Comparison of ENCODE assay signal across 8 cellular contexts in genomic region chr20:25390538-25391528, GRCh38. TPM values are rescaled to one million over a fixed set of nuclear protein-coding genes. Genes with fewer than 3 reads are reported as not detected.
A peak's percentile ranks its signal among the peaks of the same experiment; 100 is the strongest.
DNase-seq lines count a peak whose midpoint lies in the region; ATAC-seq and TF ChIP-seq lines count a peak whose summit lies in the region.

ABHD12 (minus strand) TSS chr20:25390835; CDS start chr20:25390703, 132 bp downstream.

- peak within 1 kb of the TSS; percentile 84 for H3K27ac Mint-ChIP-seq in activated CD4-positive, alpha-beta T cell treated with anti-CD3 and anti-CD28 coated beads for 36 hours

- peak within 1 kb of the TSS; percentile 79 for H3K4me3 Mint-ChIP-seq in activated CD4-positive, alpha-beta T cell treated with anti-CD3 and anti-CD28 coated beads for 36 hours

- ATAC-seq in HG03457 (IDR thresholded peaks at IDR 0.05; ENCODE audit: unreplicated experiment), result peak; percentile 86
- peak; percentile 97 for ATAC-seq in activated CD4-positive, alpha-beta T cell treated with anti-CD3 and anti-CD28 coated beads for 36 hours

- peak within 1 kb of the TSS; percentile 97 for H3K4me3 ChIP-seq in BJ (ENCODE audit: low read depth, low read length)
- peak within 1 kb of the TSS; percentile 89 for H3K4me3 ChIP-seq in choroid plexus epithelial cell (ENCODE audit: low read depth, low read length)

- DNase-seq in BJ (ENCODE audit: low read depth) (peak; percentile 62), GM19240 (ENCODE audit: insufficient read length, low spot score) (peak; percentile 73), NCI-H524 (lab: John Stamatoyannopoulos, UW) (peak; percentile 95), choroid plexus epithelial cell (ENCODE audit: low read depth) (peak; percentile 97), kidney glomerular epithelial cell (lab: John Stamatoyannopoulos, UW) (peak; percentile 87)
- DNase-seq in activated CD4-positive, alpha-beta T cell treated with anti-CD3 and anti-CD28 coated beads for 36 hours, result peak; percentile 98
- DNase-seq in stimulated activated CD4-positive, alpha-beta T cell treated with anti-CD3 and anti-CD28 coated beads, Interleukin-15, amount 100 ng/mL, for 48 hours (ENCODE audit: low read depth in 2 of 2), result peak; percentile 88 to 95

- no peaks in the 10 kb centered on the region for H3K9me3 Mint-ChIP-seq in activated CD4-positive, alpha-beta T cell treated with anti-CD3 and anti-CD28 coated beads for 36 hours (ENCODE audit: low read depth)

- CTCF ChIA-PET in BJ (lab: Yijun Ruan, JAX), result no interaction called here
- CTCF ChIA-PET in activated CD4-positive, alpha-beta T cell treated with anti-CD3 and anti-CD28 coated beads for 36 hours (lab: Charles Lee), result interaction anchor here (1.7 kb wide), 1 partner anchor 17 kb away, joined by 6 read pairs; the partner anchor contains the start of gene GINS1

- H3K36me3 ChIP-seq in BJ (ENCODE audit: control insufficient read depth, insufficient read depth, low read length), result no peaks in the 10 kb centered on the region

- peak; percentile 21; the same call in 1 of the 2 replicates for TF ChIP-seq CTCF in BJ (IDR thresholded peaks at IDR 0.05; ENCODE audit: insufficient read depth, low read depth, low read length)
- TF ChIP-seq CTCF in choroid plexus epithelial cell (conservative IDR thresholded peaks at IDR 0.05; ENCODE audit: low read depth, low read length), result no peak

- no peaks in the 10 kb centered on the region for H3K27me3 Mint-ChIP-seq in activated CD4-positive, alpha-beta T cell treated with anti-CD3 and anti-CD28 coated beads for 36 hours

- peaks cover 12% of the 10 kb centered on the region for H3K4me1 Mint-ChIP-seq in activated CD4-positive, alpha-beta T cell treated with anti-CD3 and anti-CD28 coated beads for 36 hours

- no peaks in the 10 kb centered on the region for H3K27me3 ChIP-seq in BJ (ENCODE audit: control insufficient read depth, insufficient read depth, low read length)

- POLR2A ChIA-PET in BJ (lab: Charles Lee), result no interaction called here
- POLR2A ChIA-PET in activated CD4-positive, alpha-beta T cell treated with anti-CD3 and anti-CD28 coated beads for 36 hours (lab: Charles Lee), result interaction anchor here (0.6 to 1.0 kb wide), 3 partner anchors 16 to 80 kb away, joined by 3 to 4 read pairs (median 3); partner anchors contain the start of gene GINS1

- H3K36me3 Mint-ChIP-seq in activated CD4-positive, alpha-beta T cell treated with anti-CD3 and anti-CD28 coated beads for 36 hours (ENCODE audit: low read depth), result peaks cover 8% of the 10 kb centered on the region

- intact Hi-C loops in activated CD4-positive, alpha-beta T cell treated with anti-CD3 and anti-CD28 coated beads for 36 hours (cut with DNase I, micrococcal nuclease), result loop anchor here (1.0 to 10.0 kb wide), 16 partner anchors 16 to 399 kb away; partner anchors contain the start of genes APMAP (in 2 of the 2), GINS1 (in 2 of the 2), NANP (in 2 of the 2) and PYGB (in 2 of the 2)

RNA-seq across cellular contexts. Expression of gene ABHD12, which starts in this region (rescaled TPM):
- polyA plus RNA-seq in BJ (2011; rRNA removed), result 20.2 and 25.0 TPM in 2 replicates
- polyA minus RNA-seq in BJ (2011; rRNA and poly(A)+ RNA removed), result 18.3 and 21.0 TPM in 2 replicates
- total RNA-seq in activated CD4-positive, alpha-beta T cell treated with anti-CD3 and anti-CD28 coated beads for 36 hours, result 10 to 100 TPM; 17.4 to 18.7 TPM

Comparison
In these comparisons a context has a peak if more than half of its experiments do, and no peak if none do; other contexts are left out.
1. Peak in every context shown above with its lines: DNase-seq, ATAC-seq and H3K4me3 ChIP-seq.